12 cellular contexts compared by ENCODE assay signal in the genomic region with DNA sequence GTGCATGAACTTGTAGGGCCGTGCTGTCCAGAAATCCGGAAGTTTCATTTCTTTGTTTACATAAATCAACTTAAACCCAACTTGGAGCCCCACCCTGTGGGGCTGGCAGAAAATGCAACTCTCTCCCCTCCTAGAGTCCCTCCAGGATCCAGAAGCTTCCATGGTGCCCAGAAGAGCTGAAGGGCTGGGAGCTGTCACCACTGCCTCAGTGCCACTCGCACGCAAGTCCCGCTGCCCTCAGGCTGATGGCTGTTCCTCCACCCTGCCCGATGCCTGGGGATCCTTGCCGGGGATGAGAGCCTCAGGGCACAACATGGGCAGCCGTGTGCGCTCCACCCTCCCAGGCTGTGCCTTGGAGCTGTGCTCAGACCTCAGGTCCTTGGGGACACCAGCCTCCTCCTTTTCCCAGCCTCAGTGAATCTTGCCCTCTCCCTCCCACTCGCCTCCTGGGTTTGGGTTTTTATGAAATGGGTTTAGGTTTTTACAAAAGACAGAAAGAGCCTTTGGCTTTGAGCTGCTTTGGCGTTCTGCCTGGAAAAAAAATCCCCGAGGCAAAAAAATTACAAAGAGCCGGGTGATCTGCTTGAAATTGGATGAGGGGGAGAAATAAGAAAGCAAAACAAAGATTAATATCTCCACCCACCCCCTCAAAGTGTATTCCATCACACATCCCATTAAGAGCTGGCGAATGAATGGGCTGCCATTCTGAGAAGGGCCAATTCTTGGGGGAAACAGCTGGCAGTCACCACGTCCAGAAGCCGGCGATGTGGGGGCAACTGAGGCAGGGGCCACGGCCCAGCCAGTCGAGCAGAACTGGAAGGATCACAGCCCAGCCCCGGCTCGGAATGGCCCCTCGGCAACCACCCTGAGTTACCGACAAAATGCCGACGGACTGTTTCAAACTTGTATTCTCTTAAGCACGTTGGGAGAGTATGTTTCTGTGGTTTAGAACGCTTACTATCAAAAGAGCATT.
DNase-seq lines count a peak whose midpoint lies in the region; ATAC-seq and TF ChIP-seq lines count a peak whose summit lies in the region.
"Had no signal": no experiment of that assay in that cellular context is flagged by ENCODE, and none has a peak within 500 bp of the region (broad histone marks: within the 10 kb centered on the region; RNA-seq: fewer than 3 reads in every experiment).

No MANE protein-coding gene starts in this region.

- H3K4me1 ChIP-seq in colonic mucosa (no peaks in the 10 kb centered on the region), left lung (no peaks in the 10 kb centered on the region), aorta (ENCODE audit: control insufficient read depth in 1 of 2, insufficient read depth in 2 of 2, low read length in 2 of 2) (no peaks in the 10 kb centered on the region), gastrocnemius medialis (no peaks in the 10 kb centered on the region)

- H3K36me3 ChIP-seq in colonic mucosa (no peaks in the 10 kb centered on the region), left lung (no peaks in the 10 kb centered on the region), aorta (ENCODE audit: control insufficient read depth in 1 of 2, insufficient read depth in 2 of 2, low read length in 1 of 2) (no peaks in the 10 kb centered on the region), gastrocnemius medialis (no peaks in the 10 kb centered on the region)

- no peak overlapping the region for H3K27ac ChIP-seq in colonic mucosa
- peak overlapping the region in 1 of 2 donors; percentile 72 for H3K27ac ChIP-seq in left lung
- no peak overlapping the region for H3K27ac ChIP-seq in aorta (ENCODE audit: low read depth in 1 of 2, low read length in 2 of 2)
- no peak overlapping the region for H3K27ac ChIP-seq in gastrocnemius medialis

- ATAC-seq in left lung (peak; percentile 55), aorta (ENCODE audit: low FRiP score) (peak; percentile 69), gastrocnemius medialis (no peak), HG03442 (IDR thresholded peaks at IDR 0.05; ENCODE audit: unreplicated experiment) (no peak), HG02571 (IDR thresholded peaks at IDR 0.05; ENCODE audit: unreplicated experiment) (no peak)

- TF ChIP-seq CTCF in colonic mucosa (IDR thresholded peaks at IDR 0.05) (no peak), left lung (IDR thresholded peaks at IDR 0.05) (no peak), gastrocnemius medialis (IDR thresholded peaks at IDR 0.05 in 4 of 5, conservative IDR thresholded peaks at IDR 0.05 in 1 of 5) (no peak)

- H3K9me3 ChIP-seq in colonic mucosa: no peaks in the 10 kb centered on the region
- H3K9me3 ChIP-seq in left lung: peaks cover 0 to 1% of the 10 kb centered on the region in 2 donors
- H3K9me3 ChIP-seq in aorta (ENCODE audit: control insufficient read depth, low read length): no peaks in the 10 kb centered on the region
- H3K9me3 ChIP-seq in gastrocnemius medialis: no peaks in the 10 kb centered on the region

- H3K27me3 ChIP-seq in colonic mucosa: no peaks in the 10 kb centered on the region
- peaks cover 0 to 50% of the 10 kb centered on the region in 2 donors for H3K27me3 ChIP-seq in left lung
- no peaks in the 10 kb centered on the region for H3K27me3 ChIP-seq in aorta (ENCODE audit: control insufficient read depth in 1 of 2, insufficient read depth in 2 of 2, low read length in 1 of 2)
- H3K27me3 ChIP-seq in gastrocnemius medialis: peaks cover 12 to 51% (median 32%) of the 10 kb centered on the region in 3 donors

- no peak overlapping the region for H3K9ac ChIP-seq in colonic mucosa (ENCODE audit: low read depth in 2 of 2, low read length in 2 of 2)

- H3K4me3 ChIP-seq in colonic mucosa (no peak overlapping the region), left lung (no peak overlapping the region), aorta (ENCODE audit: low read length in 2 of 2) (no peak overlapping the region), gastrocnemius medialis (peak overlapping the region in 1 of 4 donors; percentile 28)

- peak; percentile 9 for DNase-seq in NCI-H748 (lab: John Stamatoyannopoulos, UW; ENCODE audit: unreplicated experiment)
- DNase-seq in NCI-H748 treated with DMSO at 0.1 percent for 48 hours (lab: John Stamatoyannopoulos, UW): no peak
- peak; percentile 35 for DNase-seq in colonic mucosa
- no peak for DNase-seq in left lung
- DNase-seq in aorta: peak in 1 of 2 donors; percentile 59
- no peak for DNase-seq in gastrocnemius medialis
- DNase-seq: ACHN; activated naive CD4-positive, alpha-beta T cell treated with Interleukin-2 at 50 U/mL for 16 hours; Karpas-422; stimulated activated CD4-positive, alpha-beta T cell treated with anti-CD3 and anti-CD28 coated beads, Interleukin-2, amount 100 ng/mL, for 48 hours had no signal

- WGBS in aorta, 2 donors: 40% methylated on average over 27 of the region's 27 CpGs

- TF ChIP-seq POLR2A in gastrocnemius medialis (IDR thresholded peaks at IDR 0.05): no peak

- intact Hi-C loops in colonic mucosa (cut with DNase I): no loop called here
- intact Hi-C loops in left lung (cut with DNase I): no loop called here
- intact Hi-C loops in aorta (cut with DNase I): no loop called here
- intact Hi-C loops in gastrocnemius medialis (cut with DNase I; ENCODE audit: low total_unique reads): no loop called here

- in situ Hi-C loops in gastrocnemius medialis (cut with MboI; ENCODE audit: low sequenced_read_pairs in 4 of 4): no loop called here

Comparison
In these comparisons a context has a peak if more than half of its experiments do, and no peak if none do; other contexts are left out.
1. DNase-seq: peak in NCI-H748 (single experiment) and colonic mucosa (single experiment); none in NCI-H748 treated with DMSO at 0.1 percent for 48 hours (single experiment), left lung (0 of 2) and gastrocnemius medialis (0 of 2).
2. ATAC-seq: peak in left lung (single experiment) and aorta (single experiment); none in gastrocnemius medialis (0 of 2), HG03442 (single experiment) and HG02571 (single experiment).